8 cellular contexts compared by ENCODE assay signal in the genomic region with DNA sequence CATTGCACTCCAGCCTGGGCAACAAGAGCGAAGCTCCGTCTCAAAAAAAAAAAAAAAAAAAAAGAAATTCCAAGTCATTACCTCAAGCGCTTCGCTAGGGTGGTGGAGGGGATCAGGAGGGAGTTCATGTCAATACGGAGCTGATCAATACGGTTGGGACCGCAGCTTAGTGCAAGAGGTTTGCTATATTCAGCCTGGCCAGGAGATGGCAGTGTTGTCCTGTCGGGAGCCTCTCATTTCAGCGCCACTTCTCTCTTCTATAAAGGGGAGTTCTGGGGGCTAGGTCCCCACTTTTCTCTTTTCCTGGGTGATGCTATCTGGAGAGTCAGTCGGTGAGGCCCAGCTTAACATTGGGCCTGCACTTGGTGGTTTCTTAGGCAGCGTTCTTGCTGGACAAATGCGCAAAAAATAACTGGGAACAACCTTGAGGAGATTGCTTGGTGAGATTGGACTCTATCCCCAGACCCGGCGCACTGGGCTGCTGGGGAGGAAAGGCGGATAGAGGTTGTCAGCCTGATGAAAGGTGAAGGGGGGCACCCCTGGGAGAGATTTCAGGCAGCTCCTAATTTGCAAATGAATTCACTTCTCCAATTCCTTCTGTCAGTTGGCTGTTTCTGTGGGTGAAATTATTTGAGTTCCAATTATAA. TPM values are rescaled to one million over a fixed set of nuclear protein-coding genes. Genes with fewer than 3 reads are reported as not detected.
DNase-seq lines count a peak whose midpoint lies in the region; ATAC-seq, FAIRE-seq and TF ChIP-seq lines count a peak whose summit lies in the region.

No MANE protein-coding gene starts in this region.

- H3K36me3 ChIP-seq in bronchial epithelial cell (ENCODE audit: control insufficient read depth, insufficient read depth, low read length): no peaks in the 10 kb centered on the region

- no peak for FAIRE-seq in bronchial epithelial cell (lab: Jason Lieb, UNC)

- peak; percentile 62 for ATAC-seq in GM19395 (IDR thresholded peaks at IDR 0.05; ENCODE audit: unreplicated experiment)
- ATAC-seq in activated B cell treated with CpG ODN at 0.5 μM for 24 hours (ENCODE audit: low read depth): peak; percentile 78
- no peak for ATAC-seq in GM19467 (IDR thresholded peaks at IDR 0.05; ENCODE audit: unreplicated experiment)

- no peak overlapping the region for H3K4me3 Mint-ChIP-seq in activated B cell treated with CpG ODN at 0.5 μM for 24 hours

- POLR2A ChIA-PET in activated B cell treated with CpG ODN at 0.5 μM for 24 hours (lab: Charles Lee): interaction anchor here (0.6 to 1.3 kb wide), 3 partner anchors 152 to 167 kb away, joined by 3 read pairs; no protein-coding TSS in a partner anchor

- H3K36me3 Mint-ChIP-seq in activated B cell treated with CpG ODN at 0.5 μM for 24 hours (ENCODE audit: low read depth): peaks cover 2% of the 10 kb centered on the region

- intact Hi-C loops in activated B cell treated with CpG ODN at 0.5 μM for 24 hours (cut with micrococcal nuclease): loop anchor here (1.0 to 5.0 kb wide), 7 partner anchors 186 to 1225 kb away; a partner anchor contains a TSS

- no peak overlapping the region for H3K4me3 ChIP-seq in bronchial epithelial cell (ENCODE audit: low read depth, low read length)

- H3K27ac Mint-ChIP-seq in activated B cell treated with CpG ODN at 0.5 μM for 24 hours: no peak overlapping the region

- TF ChIP-seq CTCF in activated B cell treated with CpG ODN at 0.5 μM for 24 hours (IDR thresholded peaks at IDR 0.05): peak; percentile 62
- peak; percentile 94 for TF ChIP-seq CTCF in bronchial epithelial cell (IDR thresholded peaks at IDR 0.05; ENCODE audit: insufficient read depth, low read length, severe bottlenecking)

- peaks cover 23% of the 10 kb centered on the region for H3K27me3 Mint-ChIP-seq in activated B cell treated with CpG ODN at 0.5 μM for 24 hours

- peaks cover 4% of the 10 kb centered on the region for H3K27me3 ChIP-seq in bronchial epithelial cell (ENCODE audit: control insufficient read depth, insufficient read depth, low read length)

- peaks cover 27% of the 10 kb centered on the region for H3K4me1 Mint-ChIP-seq in activated B cell treated with CpG ODN at 0.5 μM for 24 hours

- H3K9me3 Mint-ChIP-seq in activated B cell treated with CpG ODN at 0.5 μM for 24 hours: no peaks in the 10 kb centered on the region

- DNase-seq in AG20443 (ENCODE audit: low spot score) (peak; percentile 76), NCI-H1694 treated with DMSO at 0.1 percent for 48 hours (lab: John Stamatoyannopoulos, UW) (peak; percentile 48), activated B cell treated with CpG ODN at 0.5 μM for 24 hours (peak; percentile 58), bronchial epithelial cell (ENCODE audit: low read depth) (peak; percentile 26), kidney tubule cell (ENCODE audit: low spot score) (peak; percentile 43)
- peak; percentile 55 to 66 for DNase-seq in stimulated activated CD4-positive, alpha-beta T cell treated with anti-CD3 and anti-CD28 coated beads, Interleukin-4, amount 100 ng/mL, for 48 hours (ENCODE audit: low read depth in 2 of 2)

- CTCF ChIA-PET in activated B cell treated with CpG ODN at 0.5 μM for 24 hours (lab: Charles Lee): interaction anchor here (0.6 to 9.3 kb wide), 43 partner anchors 9 to 1728 kb away, joined by 3 to 252 read pairs (median 5); a partner anchor contains a TSS

RNA-seq across cellular contexts. Expression of a gene that starts 40.4 kb away (rescaled TPM):
- total RNA-seq in activated B cell treated with CpG ODN at 0.5 μM for 24 hours (55.5 and 57.2 TPM in 2 replicates), bronchial epithelial cell (2.7 and 3.9 TPM in 2 replicates)

Comparison
In these comparisons a context has a peak if more than half of its experiments do, and no peak if none do; other contexts are left out.
1. DNase-seq: peak in every context shown above with its lines; median percentile 76 in AG20443; 60 in stimulated activated CD4-positive, alpha-beta T cell treated with anti-CD3 and anti-CD28 coated beads, Interleukin-4, amount 100 ng/mL, for 48 hours; 58 in activated B cell treated with CpG ODN at 0.5 μM for 24 hours; 48 in NCI-H1694 treated with DMSO at 0.1 percent for 48 hours; 43 in kidney tubule cell; 26 in bronchial epithelial cell.
2. RNA of a gene that starts 40.4 kb away (total RNA-seq): 55.5 to 57.2 TPM in activated B cell treated with CpG ODN at 0.5 μM for 24 hours; 2.7 to 3.9 TPM in bronchial epithelial cell; every median in the first group is over 10 times any median in the second.